Comparison of ENCODE assay signal across 1 cellular context in genomic region chr4:154332681-154333421, GRCh38.
TF ChIP-seq lines count a peak whose summit lies in the region.

No MANE protein-coding gene starts in this region.

TF ChIP-seq in H1, 55 proteins besides CTCF, POLR2A, EP300 and RAD21:
- TF ChIP-seq, protein P1, sequence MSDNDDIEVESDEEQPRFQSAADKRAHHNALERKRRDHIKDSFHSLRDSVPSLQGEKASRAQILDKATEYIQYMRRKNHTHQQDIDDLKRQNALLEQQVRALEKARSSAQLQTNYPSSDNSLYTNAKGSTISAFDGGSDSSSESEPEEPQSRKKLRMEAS (IDR thresholded peaks at IDR 0.05): peak; percentile 78; the same call in 1 of the 2 replicates
- TF ChIP-seq TBP (IDR thresholded peaks at IDR 0.05; ENCODE audit: low read depth, low read length) (peak; percentile 22; the same call in 1 of the 2 replicates), SRF (IDR thresholded peaks at IDR 0.05; ENCODE audit: low read depth, low read length) (no peak), BCL11A (IDR thresholded peaks at IDR 0.05; ENCODE audit: low read depth in 2 of 2, low read length in 2 of 2) (no peak), SP1 (IDR thresholded peaks at IDR 0.05; ENCODE audit: low read depth, low read length) (no peak), TAF1 (IDR thresholded peaks at IDR 0.05; ENCODE audit: low read depth, low read length) (no peak), PHF8 (conservative IDR thresholded peaks at IDR 0.05; ENCODE audit: low read depth, low read length) (no peak), NANOG (IDR thresholded peaks at IDR 0.05; ENCODE audit: insufficient read depth, low read depth, low read length, poor library complexity, severe bottlenecking) (no peak), EZH2 (IDR thresholded peaks at IDR 0.05; ENCODE audit: low read depth, low read length, severe bottlenecking) (no peak), ZNF274 (IDR thresholded peaks at IDR 0.05; ENCODE audit: borderline replicate concordance, extremely low read depth, low read length) (no peak), KDM4A (IDR thresholded peaks at IDR 0.05; ENCODE audit: low read depth, low read length, severe bottlenecking) (peak; percentile 82), POLR2AphosphoS5 (IDR thresholded peaks at IDR 0.05; ENCODE audit: low read depth, low read length) (no peak), ASH2L (IDR thresholded peaks at IDR 0.05; ENCODE audit: low read length) (peak; percentile 20), SIN3A (conservative IDR thresholded peaks at IDR 0.05 in 1 of 2, IDR thresholded peaks at IDR 0.05 in 1 of 2; ENCODE audit: low read depth in 1 of 2, low read length in 2 of 2) (0 out of 4 replicates have a peak, but pooled peaks of 1 of the 2 experiments have one; percentile 36), CBX5 (IDR thresholded peaks at IDR 0.05; ENCODE audit: low read depth, low read length) (no peak), SUZ12 (IDR thresholded peaks at IDR 0.05; ENCODE audit: low read length) (no peak), SAP30 (IDR thresholded peaks at IDR 0.05; ENCODE audit: insufficient read depth, insufficient replicate concordance, low read length) (no peak), RFX5 (IDR thresholded peaks at IDR 0.05; ENCODE audit: borderline replicate concordance, low read depth, low read length) (no peak), BACH1 (IDR thresholded peaks at IDR 0.05; ENCODE audit: low read length) (no peak)
- TF ChIP-seq, protein P2, sequence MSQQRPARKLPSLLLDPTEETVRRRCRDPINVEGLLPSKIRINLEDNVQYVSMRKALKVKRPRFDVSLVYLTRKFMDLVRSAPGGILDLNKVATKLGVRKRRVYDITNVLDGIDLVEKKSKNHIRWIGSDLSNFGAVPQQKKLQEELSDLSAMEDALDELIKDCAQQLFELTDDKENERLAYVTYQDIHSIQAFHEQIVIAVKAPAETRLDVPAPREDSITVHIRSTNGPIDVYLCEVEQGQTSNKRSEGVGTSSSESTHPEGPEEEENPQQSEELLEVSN (IDR thresholded peaks at IDR 0.05): peak; percentile 52
